13 cellular contexts compared by ENCODE assay signal in the genomic region with DNA sequence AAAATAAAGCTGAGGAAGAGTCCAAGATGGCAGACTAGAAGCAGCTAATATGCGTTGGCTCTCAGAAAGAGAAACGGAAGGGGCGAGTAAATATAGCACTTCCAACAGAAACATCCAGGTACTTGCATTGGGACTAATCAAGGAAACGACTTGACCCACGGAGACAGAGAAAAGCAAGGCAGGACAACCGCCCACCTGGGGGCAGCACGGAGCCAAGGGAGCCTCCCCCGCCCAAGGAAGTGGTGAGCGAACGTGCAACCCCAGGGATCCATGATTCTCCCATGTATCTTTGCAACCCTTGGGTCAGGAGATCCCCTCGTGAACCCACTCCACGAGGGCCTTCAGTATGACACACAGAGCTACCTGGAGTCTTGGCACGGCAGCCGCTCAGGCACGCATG. TPM values are rescaled to one million over a fixed set of nuclear protein-coding genes. Genes with fewer than 3 reads are reported as not detected.
DNase-seq lines count a peak whose midpoint lies in the region; ATAC-seq and TF ChIP-seq lines count a peak whose summit lies in the region.
"Had no signal": no experiment of that assay in that cellular context is flagged by ENCODE, and none has a peak within 500 bp of the region (broad histone marks: within the 10 kb centered on the region; RNA-seq: fewer than 3 reads in every experiment).

No MANE protein-coding gene starts in this region.

- no peaks in the 10 kb centered on the region for H3K27me3 Mint-ChIP-seq in natural killer cell treated with Interleukin-12 subunit alpha and Interleukin-12 subunit beta and Interleukin-15 and Interleukin-18, amount 100 ng/mL, for 72 hours
- no peaks in the 10 kb centered on the region for H3K27me3 Mint-ChIP-seq in natural killer cell (ENCODE audit: low read depth in 2 of 2)

- intact Hi-C loops in heart right ventricle (cut with DNase I) (no loop called here), natural killer cell (cut with micrococcal nuclease) (no loop called here)

- DNase-seq in COLO829 (ENCODE audit: low spot score) (peak; percentile 21), NCI-H82 (lab: John Stamatoyannopoulos, UW) (peak; percentile 60), iPS DF 19.7 (ENCODE audit: low read depth, low spot score) (peak; percentile 61), heart right ventricle (no peak), natural killer cell (no peak)
- no peak for DNase-seq in natural killer cell treated with Interleukin-12 subunit alpha and Interleukin-12 subunit beta and Interleukin-15 and Interleukin-18, amount 100 ng/mL, for 72 hours (ENCODE audit: low spot score)
- DNase-seq in stimulated activated effector memory CD8-positive, alpha-beta T cell treated with anti-CD3 and anti-CD28 coated beads, Interleukin-12 subunit alpha, Interleukin-12 subunit beta, amount 100 ng/mL, for 72 hours (ENCODE audit: low spot score in 2 of 2) = no peak
- DNase-seq: NCI-H2029; stimulated activated CD4-positive, alpha-beta T cell treated with anti-CD3 and anti-CD28 coated beads, Interleukin-1b, Interleukin-23, amount 100 ng/mL, for 48 hours had no signal

- no peak overlapping the region for H3K4me3 ChIP-seq in heart right ventricle
- H3K4me3 ChIP-seq: HAP-1, SK-N-MC had no signal

- no peak overlapping the region for H3K4me3 Mint-ChIP-seq in natural killer cell treated with Interleukin-12 subunit alpha and Interleukin-12 subunit beta and Interleukin-15 and Interleukin-18, amount 100 ng/mL, for 72 hours
- H3K4me3 Mint-ChIP-seq in natural killer cell = no peak overlapping the region
- H3K4me3 Mint-ChIP-seq in stimulated activated effector memory CD8-positive, alpha-beta T cell treated with anti-CD3 and anti-CD28 coated beads, Interleukin-12 subunit alpha, Interleukin-12 subunit beta, amount 100 ng/mL, for 72 hours = no peak overlapping the region
- H3K4me3 Mint-ChIP-seq: CD14-positive monocyte had no signal

- H3K27me3 ChIP-seq in heart right ventricle = no peaks in the 10 kb centered on the region

- H3K27ac ChIP-seq in heart right ventricle = no peak overlapping the region
- H3K27ac ChIP-seq: SK-N-MC had no signal

- H3K9me3 Mint-ChIP-seq in natural killer cell treated with Interleukin-12 subunit alpha and Interleukin-12 subunit beta and Interleukin-15 and Interleukin-18, amount 100 ng/mL, for 72 hours = peaks cover 19% of the 10 kb centered on the region
- peaks cover 6 to 8% of the 10 kb centered on the region in 2 donors for H3K9me3 Mint-ChIP-seq in natural killer cell
- H3K9me3 Mint-ChIP-seq in stimulated activated effector memory CD8-positive, alpha-beta T cell treated with anti-CD3 and anti-CD28 coated beads, Interleukin-12 subunit alpha, Interleukin-12 subunit beta, amount 100 ng/mL, for 72 hours = peaks cover 4% of the 10 kb centered on the region

- H3K27ac Mint-ChIP-seq in natural killer cell treated with Interleukin-12 subunit alpha and Interleukin-12 subunit beta and Interleukin-15 and Interleukin-18, amount 100 ng/mL, for 72 hours = no peak overlapping the region
- H3K27ac Mint-ChIP-seq in natural killer cell = no peak overlapping the region
- H3K27ac Mint-ChIP-seq in stimulated activated effector memory CD8-positive, alpha-beta T cell treated with anti-CD3 and anti-CD28 coated beads, Interleukin-12 subunit alpha, Interleukin-12 subunit beta, amount 100 ng/mL, for 72 hours = no peak overlapping the region
- H3K27ac Mint-ChIP-seq: CD14-positive monocyte had no signal

- WGBS in heart right ventricle, 2 donors = 56 to 60% methylated on average over 15 of the region's 15 CpGs

- H3K4me1 ChIP-seq in heart right ventricle = no peaks in the 10 kb centered on the region
- H3K4me1 ChIP-seq: HAP-1 had no signal

- no peaks in the 10 kb centered on the region for H3K36me3 ChIP-seq in heart right ventricle
- H3K36me3 ChIP-seq: HAP-1 had no signal

- no peaks in the 10 kb centered on the region for H3K36me3 Mint-ChIP-seq in natural killer cell treated with Interleukin-12 subunit alpha and Interleukin-12 subunit beta and Interleukin-15 and Interleukin-18, amount 100 ng/mL, for 72 hours
- H3K36me3 Mint-ChIP-seq in natural killer cell = no peaks in the 10 kb centered on the region
- H3K36me3 Mint-ChIP-seq in stimulated activated effector memory CD8-positive, alpha-beta T cell treated with anti-CD3 and anti-CD28 coated beads, Interleukin-12 subunit alpha, Interleukin-12 subunit beta, amount 100 ng/mL, for 72 hours = no peaks in the 10 kb centered on the region
- H3K36me3 Mint-ChIP-seq: CD14-positive monocyte had no signal

- TF ChIP-seq CTCF in heart right ventricle (IDR thresholded peaks at IDR 0.05) (peak in 2 of 9 donors; percentile 12 to 16), natural killer cell (IDR thresholded peaks at IDR 0.05) (no peak)

- peaks cover 0 to 10% (median 0%) of the 10 kb centered on the region in 11 donors for H3K9me3 ChIP-seq in heart right ventricle
- H3K9me3 ChIP-seq: HAP-1 had no signal

- no peaks in the 10 kb centered on the region for H3K4me1 Mint-ChIP-seq in natural killer cell treated with Interleukin-12 subunit alpha and Interleukin-12 subunit beta and Interleukin-15 and Interleukin-18, amount 100 ng/mL, for 72 hours (ENCODE audit: low read depth in 2 of 2)
- H3K4me1 Mint-ChIP-seq in natural killer cell = no peaks in the 10 kb centered on the region
- no peaks in the 10 kb centered on the region for H3K4me1 Mint-ChIP-seq in stimulated activated effector memory CD8-positive, alpha-beta T cell treated with anti-CD3 and anti-CD28 coated beads, Interleukin-12 subunit alpha, Interleukin-12 subunit beta, amount 100 ng/mL, for 72 hours
- H3K4me1 Mint-ChIP-seq: CD14-positive monocyte had no signal

- ATAC-seq in GM18868 (IDR thresholded peaks at IDR 0.05; ENCODE audit: unreplicated experiment) (peak; percentile 50), heart right ventricle (no peak), natural killer cell (no peak)
- no peak for ATAC-seq in natural killer cell treated with Interleukin-12 subunit alpha and Interleukin-12 subunit beta and Interleukin-15 and Interleukin-18, amount 100 ng/mL, for 72 hours
- ATAC-seq in stimulated activated effector memory CD8-positive, alpha-beta T cell treated with anti-CD3 and anti-CD28 coated beads, Interleukin-12 subunit alpha, Interleukin-12 subunit beta, amount 100 ng/mL, for 72 hours = no peak

RNA-seq across cellular contexts. Expression of a gene that starts 45.4 kb away (rescaled TPM):
- total RNA-seq in heart right ventricle (under 1 TPM in 2 of 10 donors, not detected in 8; 0.15 to 0.24 TPM), natural killer cell (not detected)
- polyA plus RNA-seq in heart right ventricle = under 1 TPM in 1 of 2 donors, not detected in 1; 0.01 TPM
- not detected for total RNA-seq in natural killer cell treated with Interleukin-12 subunit alpha and Interleukin-12 subunit beta and Interleukin-15 and Interleukin-18, amount 100 ng/mL, for 72 hours
- polyA plus RNA-seq: CD14-positive monocyte had no signal

Comparison
In these comparisons a context has a peak if more than half of its experiments do, and no peak if none do; other contexts are left out.
1. DNase-seq: peak in COLO829 (single experiment), NCI-H82 (single experiment) and iPS DF 19.7 (single experiment); none in heart right ventricle (0 of 2), natural killer cell treated with Interleukin-12 subunit alpha and Interleukin-12 subunit beta and Interleukin-15 and Interleukin-18, amount 100 ng/mL, for 72 hours (single experiment), natural killer cell (single experiment) and stimulated activated effector memory CD8-positive, alpha-beta T cell treated with anti-CD3 and anti-CD28 coated beads, Interleukin-12 subunit alpha, Interleukin-12 subunit beta, amount 100 ng/mL, for 72 hours (0 of 2).